ENCODE assay signal across 24 cellular contexts in genomic region chr1:30550365-30551220, GRCh38.
"Had no signal": no experiment of that assay in that cellular context is flagged by ENCODE, and none has a peak within 500 bp of the region (broad histone marks: within the 10 kb centered on the region; RNA-seq: fewer than 3 reads in every experiment).

No MANE protein-coding gene starts in this region.

- H3K4me1 Mint-ChIP-seq: activated CD4-positive, alpha-beta T cell treated with anti-CD3 and anti-CD28 coated beads for 36 hours; activated naive CD4-positive, alpha-beta T cell treated with anti-CD3 and anti-CD28 coated beads, Interleukin-2, amount 50 U/mL, for 24 hours; activated naive CD8-positive, alpha-beta T cell treated with anti-CD3 and anti-CD28 coated beads for 36 hours; activated naive CD8-positive, alpha-beta T cell treated with anti-CD3 and anti-CD28 coated beads, Interleukin-2, amount 50 U/mL, for 24 hours had no signal

- H3K4me3 Mint-ChIP-seq: activated CD4-positive, alpha-beta T cell treated with anti-CD3 and anti-CD28 coated beads for 36 hours; activated CD8-positive, alpha-beta T cell treated with anti-CD3 and anti-CD28 coated beads for 36 hours; activated naive CD4-positive, alpha-beta T cell treated with anti-CD3 and anti-CD28 coated beads for 36 hours; activated naive CD4-positive, alpha-beta T cell treated with anti-CD3 and anti-CD28 coated beads, Interleukin-2, amount 50 U/mL, for 24 hours; activated naive CD8-positive, alpha-beta T cell treated with anti-CD3 and anti-CD28 coated beads for 36 hours; activated naive CD8-positive, alpha-beta T cell treated with anti-CD3 and anti-CD28 coated beads, Interleukin-2, amount 50 U/mL, for 24 hours; activated T-helper 1 cell treated with anti-CD3 and anti-CD28 coated beads, Interleukin-12 subunit alpha, Interleukin-12 subunit beta, Interleukin-2, Interleukin-4 antibody, amounts not matched to agents 30 ng/mL and 10 ng/mL and 1 ng/mL, durations not matched to agents 14 hours and 24 hours and 36 hours had no signal

- H3K36me3 ChIP-seq: adrenal gland, gastrocnemius medialis had no signal

- ATAC-seq: activated CD4-positive, alpha-beta T cell treated with anti-CD3 and anti-CD28 coated beads for 36 hours; activated CD8-positive, alpha-beta T cell treated with anti-CD3 and anti-CD28 coated beads for 36 hours; activated naive CD8-positive, alpha-beta T cell treated with anti-CD3 and anti-CD28 coated beads, Interleukin-2, amount 50 U/mL, for 24 hours; body of pancreas; esophagus mucosa; foreskin keratinocyte; gastrocnemius medialis had no signal

- H3K36me3 Mint-ChIP-seq: activated naive CD4-positive, alpha-beta T cell treated with anti-CD3 and anti-CD28 coated beads, Interleukin-2, amount 50 U/mL, for 24 hours; activated naive CD8-positive, alpha-beta T cell treated with anti-CD3 and anti-CD28 coated beads for 36 hours had no signal

- H3K27ac ChIP-seq: adrenal gland, body of pancreas, foreskin keratinocyte, gastrocnemius medialis had no signal

- H3K27ac Mint-ChIP-seq: activated CD4-positive, alpha-beta T cell treated with anti-CD3 and anti-CD28 coated beads for 36 hours; activated CD8-positive, alpha-beta T cell treated with anti-CD3 and anti-CD28 coated beads for 36 hours; activated naive CD4-positive, alpha-beta T cell treated with anti-CD3 and anti-CD28 coated beads for 36 hours; activated naive CD4-positive, alpha-beta T cell treated with anti-CD3 and anti-CD28 coated beads, Interleukin-2, amount 50 U/mL, for 24 hours; activated naive CD8-positive, alpha-beta T cell treated with anti-CD3 and anti-CD28 coated beads for 36 hours; activated naive CD8-positive, alpha-beta T cell treated with anti-CD3 and anti-CD28 coated beads, Interleukin-2, amount 50 U/mL, for 24 hours; activated T-helper 1 cell treated with anti-CD3 and anti-CD28 coated beads, Interleukin-12 subunit alpha, Interleukin-12 subunit beta, Interleukin-2, Interleukin-4 antibody, amounts not matched to agents 30 ng/mL and 10 ng/mL and 1 ng/mL, durations not matched to agents 14 hours and 24 hours and 36 hours; activated T-helper 2 cell treated with anti-CD3 and anti-CD28 coated beads, Interferon-gamma antibody, Interleukin-2, Interleukin-4, amounts not matched to agents 10 μg/mL and 5 μg/mL and 100 μg/mL, durations not matched to agents 14 hours and 24 hours and 36 hours had no signal

- H3K4me3 ChIP-seq: adrenal gland, body of pancreas, gastrocnemius medialis had no signal

- DNase-seq: activated CD4-positive, alpha-beta T cell treated with anti-CD3 and anti-CD28 coated beads for 36 hours; activated CD4-positive, alpha-beta T cell treated with anti-CD3 and anti-CD28 coated beads, Interleukin-2, amount 50 U/mL, for 1 hour; activated CD4-positive, alpha-beta T cell treated with anti-CD3 and anti-CD28 coated beads, Interleukin-2, amount 50 U/mL, for 48 hours; activated CD4-positive, CD25-positive, alpha-beta regulatory T cell; activated CD4-positive, CD25-positive, alpha-beta regulatory T cell treated with anti-CD3 and anti-CD28 coated beads, Interleukin-2, amount 50 U/mL, for 72 hours; activated CD8-positive, alpha-beta memory T cell treated with anti-CD3 and anti-CD28 coated beads for 24 hours; activated CD8-positive, alpha-beta T cell treated with anti-CD3 and anti-CD28 coated beads for 36 hours; activated effector memory CD4-positive, alpha-beta T cell treated with anti-CD3 and anti-CD28 coated beads, Interleukin-2, amount 50 U/mL, for 16 hours; activated naive CD4-positive, alpha-beta T cell treated with anti-CD3 and anti-CD28 coated beads for 36 hours; activated naive CD8-positive, alpha-beta T cell treated with anti-CD3 and anti-CD28 coated beads for 36 hours; activated naive CD8-positive, alpha-beta T cell treated with anti-CD3 and anti-CD28 coated beads, Interleukin-2, amount 50 U/mL, for 24 hours; activated T-cell treated with anti-CD3 and anti-CD28 coated beads, Interleukin-2, amount 50 U/mL, for 48 hours; adrenal gland; amygdala; body of pancreas; caudate nucleus; effector CD8-positive, alpha-beta T cell; foreskin keratinocyte; gastrocnemius medialis; T-helper 2 cell had no signal

- H3K9me3 ChIP-seq: adrenal gland, body of pancreas, gastrocnemius medialis had no signal

- H3K4me1 ChIP-seq: adrenal gland, body of pancreas, foreskin keratinocyte, gastrocnemius medialis had no signal

- H3K27me3 ChIP-seq: adrenal gland, body of pancreas, foreskin keratinocyte, gastrocnemius medialis had no signal

- H3K9me3 Mint-ChIP-seq: activated CD8-positive, alpha-beta T cell treated with anti-CD3 and anti-CD28 coated beads for 36 hours; activated naive CD4-positive, alpha-beta T cell treated with anti-CD3 and anti-CD28 coated beads for 36 hours; activated naive CD4-positive, alpha-beta T cell treated with anti-CD3 and anti-CD28 coated beads, Interleukin-2, amount 50 U/mL, for 24 hours; activated naive CD8-positive, alpha-beta T cell treated with anti-CD3 and anti-CD28 coated beads for 36 hours; activated naive CD8-positive, alpha-beta T cell treated with anti-CD3 and anti-CD28 coated beads, Interleukin-2, amount 50 U/mL, for 24 hours; activated T-helper 1 cell treated with anti-CD3 and anti-CD28 coated beads, Interleukin-12 subunit alpha, Interleukin-12 subunit beta, Interleukin-2, Interleukin-4 antibody, amounts not matched to agents 30 ng/mL and 10 ng/mL and 1 ng/mL, durations not matched to agents 14 hours and 24 hours and 36 hours; activated T-helper 2 cell treated with anti-CD3 and anti-CD28 coated beads, Interferon-gamma antibody, Interleukin-2, Interleukin-4, amounts not matched to agents 10 μg/mL and 5 μg/mL and 100 μg/mL, durations not matched to agents 14 hours and 24 hours and 36 hours had no signal
